In the genomic region with DNA sequence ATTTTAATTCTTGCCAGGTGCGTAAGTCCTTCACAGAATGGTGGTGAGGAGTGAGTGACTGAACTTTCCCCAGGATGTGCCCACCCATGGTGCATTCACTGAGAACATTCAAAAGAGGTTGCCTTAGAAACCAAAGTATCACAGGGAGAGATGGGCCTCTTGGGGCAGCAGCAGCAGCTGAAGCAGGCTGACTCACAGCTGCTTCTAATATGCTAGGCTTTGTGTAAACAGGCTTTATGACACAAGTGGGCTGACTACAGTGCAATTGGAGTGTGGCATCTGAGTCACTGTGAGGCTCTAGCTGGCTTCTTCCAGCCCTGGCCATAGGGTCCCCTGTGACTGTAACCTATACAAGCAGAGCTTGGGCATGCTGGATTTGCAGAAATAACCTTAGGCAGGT, we compare ENCODE assay signal across 8 cellular contexts. TPM values are rescaled to one million over a fixed set of nuclear protein-coding genes. Genes with fewer than 3 reads are reported as not detected.
A peak's percentile ranks its signal among the peaks of the same experiment; 100 is the strongest.
DNase-seq lines count a peak whose midpoint lies in the region; ATAC-seq and TF ChIP-seq lines count a peak whose summit lies in the region.

No MANE protein-coding gene starts in this region.

- H3K9ac ChIP-seq in mesenchymal stem cell (ENCODE audit: low read length) = peak overlapping the region; percentile 79

- H2BK5ac ChIP-seq in mesenchymal stem cell (ENCODE audit: low read depth, low read length, poor library complexity, severe bottlenecking) = no peak overlapping the region

- no peak overlapping the region for H2AFZ ChIP-seq in mesenchymal stem cell (ENCODE audit: low read depth, low read length)

- CTCF ChIA-PET in GM10248 (lab: Yijun Ruan, JAX) = no interaction called here

- no peak overlapping the region for H3K14ac ChIP-seq in mesenchymal stem cell (ENCODE audit: low read length in 2 of 2)

- POLR2A ChIA-PET in GM10248 (lab: Yijun Ruan, JAX) = no interaction called here

- H3K27ac ChIP-seq in mesenchymal stem cell (ENCODE audit: low read length, poor library complexity, severe bottlenecking) = peak overlapping the region; percentile 53

- H3K36me3 ChIP-seq in mesenchymal stem cell (ENCODE audit: control insufficient read depth in 1 of 2, insufficient read depth in 2 of 2, low read depth in 1 of 2, low read length in 2 of 2) = peaks cover 0 to 5% of the 10 kb centered on the region in 2 experiments

- peak overlapping the region in 1 of 2 experiments; percentile 92 for H3K4ac ChIP-seq in mesenchymal stem cell (ENCODE audit: low read depth in 1 of 2, low read length in 2 of 2)

- no peak for ATAC-seq in GM19035 (IDR thresholded peaks at IDR 0.05; ENCODE audit: unreplicated experiment)

- peaks cover 9% of the 10 kb centered on the region for H3K4me1 ChIP-seq in mesenchymal stem cell (ENCODE audit: control insufficient read depth, insufficient read depth, low read depth, low read length)

- 21% methylated on average over 1 of the region's 1 CpG for WGBS in mesenchymal stem cell

- peak overlapping the region in 1 of 2 experiments; percentile 92 for H3K18ac ChIP-seq in mesenchymal stem cell (ENCODE audit: low read depth in 1 of 2, low read length in 2 of 2)

- H3K4me3 ChIP-seq in choroid plexus epithelial cell (ENCODE audit: low read depth, low read length) (no peak overlapping the region), mesenchymal stem cell (ENCODE audit: insufficient read depth in 1 of 2, low read depth in 1 of 2, low read length in 2 of 2) (peak overlapping the region in 1 of 2 experiments; percentile 20)

- H4K8ac ChIP-seq in mesenchymal stem cell (ENCODE audit: low read length) = no peak overlapping the region

- H3K23ac ChIP-seq in mesenchymal stem cell (ENCODE audit: low read length in 2 of 2) = no peak overlapping the region

- no peak overlapping the region for H2AK5ac ChIP-seq in mesenchymal stem cell (ENCODE audit: low read length, severe bottlenecking)

- H3K9me3 ChIP-seq in mesenchymal stem cell (ENCODE audit: control insufficient read depth, low read length) = no peaks in the 10 kb centered on the region

- peak; percentile 43 for TF ChIP-seq CTCF in choroid plexus epithelial cell (conservative IDR thresholded peaks at IDR 0.05; ENCODE audit: low read depth, low read length)
- no peak for TF ChIP-seq CTCF in GM10248 (IDR thresholded peaks at IDR 0.05; ENCODE audit: control extremely low read depth, extremely low read depth, low read depth, missing control alignments)

- H4K91ac ChIP-seq in mesenchymal stem cell (ENCODE audit: low read length) = no peak overlapping the region

- no peak overlapping the region for H2BK120ac ChIP-seq in mesenchymal stem cell (ENCODE audit: low read depth, low read length)

- H3K4me2 ChIP-seq in mesenchymal stem cell (ENCODE audit: low read length, poor library complexity, severe bottlenecking) = no peak overlapping the region

- peak; percentile 77 for DNase-seq in Ammon's horn (ENCODE audit: low spot score)
- DNase-seq in HPDE6-E6E7 (ENCODE audit: extremely low spot score) = peak; percentile 87
- DNase-seq in NCI-H774 (lab: John Stamatoyannopoulos, UW) = peak; percentile 97
- DNase-seq in choroid plexus epithelial cell (ENCODE audit: low read depth) = peak; percentile 99
- DNase-seq in mesenchymal stem cell = peak; percentile 99
- DNase-seq in GM10248 (ENCODE audit: extremely low spot score) = no peak
- no peak for DNase-seq in activated CD4-positive, alpha-beta T cell treated with anti-CD3 and anti-CD28 coated beads for 1 hour

- peak overlapping the region in 1 of 2 experiments; percentile 99 for H2BK12ac ChIP-seq in mesenchymal stem cell (ENCODE audit: low read length in 2 of 2)

- no peak overlapping the region for H2BK15ac ChIP-seq in mesenchymal stem cell (ENCODE audit: low read depth, poor library complexity, severe bottlenecking)

- H3K79me1 ChIP-seq in mesenchymal stem cell (replicated peaks; ENCODE audit: low read length, poor library complexity, severe bottlenecking) = no peaks in the 10 kb centered on the region

- H3K27me3 ChIP-seq in mesenchymal stem cell (ENCODE audit: control insufficient read depth in 1 of 2, insufficient read depth in 1 of 2, low read length in 2 of 2) = no peaks in the 10 kb centered on the region

RNA-seq across cellular contexts. Expression of a gene that starts 12.6 kb away (rescaled TPM):
- polyA plus RNA-seq in mesenchymal stem cell (2013, experiment 1 of 2) = 19.3 TPM
- polyA plus RNA-seq in mesenchymal stem cell (2013, experiment 2 of 2) = 20.5 TPM

RNA-seq across cellular contexts. Expression of a gene that starts 12.8 kb away (rescaled TPM):
- polyA plus RNA-seq in mesenchymal stem cell (2013, experiment 1 of 2) = 144 TPM
- 137 TPM for polyA plus RNA-seq in mesenchymal stem cell (2013, experiment 2 of 2)

RNA-seq across cellular contexts. Expression of a gene that starts 53.8 kb away (rescaled TPM):
- polyA plus RNA-seq in mesenchymal stem cell (2013, experiment 1 of 2) = 0.03 TPM
- 0.05 TPM for polyA plus RNA-seq in mesenchymal stem cell (2013, experiment 2 of 2)

Comparison
In these comparisons a context has a peak if more than half of its experiments do, and no peak if none do; other contexts are left out.
1. DNase-seq: peak in Ammon's horn (single experiment), HPDE6-E6E7 (single experiment), NCI-H774 (single experiment), choroid plexus epithelial cell (single experiment) and mesenchymal stem cell (single experiment); none in GM10248 (single experiment) and activated CD4-positive, alpha-beta T cell treated with anti-CD3 and anti-CD28 coated beads for 1 hour (single experiment).